Comparison of ENCODE assay signal across 17 cellular contexts in genomic region chr22:23538502-23538860, GRCh38. TPM values are rescaled to one million over a fixed set of nuclear protein-coding genes. Genes with fewer than 3 reads are reported as not detected.
DNase-seq lines count a peak whose midpoint lies in the region; ATAC-seq, FAIRE-seq and TF ChIP-seq lines count a peak whose summit lies in the region.
"Had no signal": no experiment of that assay in that cellular context is flagged by ENCODE, and none has a peak within 500 bp of the region (broad histone marks: within the 10 kb centered on the region; RNA-seq: fewer than 3 reads in every experiment).

No MANE protein-coding gene starts in this region.

- H4K20me1 ChIP-seq in DND-41 (ENCODE audit: insufficient read depth, low read length) = no peaks in the 10 kb centered on the region
- no peaks in the 10 kb centered on the region for H4K20me1 ChIP-seq in hepatocyte (ENCODE audit: insufficient read depth, poor library complexity, severe bottlenecking)

- H3K14ac ChIP-seq in trophoblast cell (ENCODE audit: low read length) = peak overlapping the region; percentile 51

- no peaks in the 10 kb centered on the region for H3K79me2 ChIP-seq in DND-41 (ENCODE audit: insufficient read depth, low read length)
- H3K79me2 ChIP-seq in hepatocyte = no peaks in the 10 kb centered on the region
- peaks cover 3% of the 10 kb centered on the region for H3K79me2 ChIP-seq in trophoblast cell (ENCODE audit: control insufficient read depth, insufficient read depth, low read length, poor library complexity)

- ATAC-seq in DND-41 (ENCODE audit: insufficient read depth, low read depth) = no peak
- no peak for ATAC-seq in GM18907 (IDR thresholded peaks at IDR 0.05; ENCODE audit: unreplicated experiment)
- ATAC-seq in HG03045 (IDR thresholded peaks at IDR 0.05; ENCODE audit: unreplicated experiment) = no peak
- ATAC-seq in HG02798 (IDR thresholded peaks at IDR 0.05; ENCODE audit: poor library complexity, unreplicated experiment) = no peak
- ATAC-seq: activated T-cell treated with anti-CD3 and anti-CD28 coated beads, Interleukin-2, amount 50 U/mL, for 72 hours had no signal

- H2BK12ac ChIP-seq in trophoblast cell (ENCODE audit: low read length) = peak overlapping the region; percentile 96

- peak overlapping the region; percentile 14 for H2BK5ac ChIP-seq in trophoblast cell (ENCODE audit: low read depth, low read length, poor library complexity)

- H3K9me2 ChIP-seq in hepatocyte (replicated peaks; ENCODE audit: insufficient read depth) = no peaks in the 10 kb centered on the region

- H3K9ac ChIP-seq in DND-41 (ENCODE audit: low read depth, low read length) (no peak overlapping the region), trophoblast cell (ENCODE audit: low read length) (no peak overlapping the region)

- peak overlapping the region; percentile 97 for H2AK5ac ChIP-seq in trophoblast cell (ENCODE audit: low read length)

- no peak overlapping the region for H2AFZ ChIP-seq in DND-41 (ENCODE audit: low read depth, low read length)
- peak overlapping the region; percentile 75 for H2AFZ ChIP-seq in hepatocyte
- H2AFZ ChIP-seq in trophoblast cell (ENCODE audit: insufficient read depth, low read length, poor library complexity) = peak overlapping the region; percentile 9

- H4K91ac ChIP-seq in trophoblast cell (ENCODE audit: low read depth, low read length) = peak overlapping the region; percentile 87

- H3K23ac ChIP-seq in trophoblast cell (ENCODE audit: low read length) = no peak overlapping the region

- H2BK120ac ChIP-seq in trophoblast cell (ENCODE audit: insufficient read depth, low read length, poor library complexity) = peak overlapping the region; percentile 69

- H4K8ac ChIP-seq in trophoblast cell (ENCODE audit: low read depth, low read length) = peak overlapping the region; percentile 55

- H3K27me3 ChIP-seq in DND-41 (ENCODE audit: insufficient read depth, low read length, poor library complexity) (no peaks in the 10 kb centered on the region), hepatocyte (no peaks in the 10 kb centered on the region), trophoblast cell (ENCODE audit: insufficient read depth, low read length) (no peaks in the 10 kb centered on the region)
- H3K27me3 ChIP-seq: adrenal gland had no signal

- DNase-seq in DND-41 (no peak), NCI-H69 (lab: John Stamatoyannopoulos, UW) (peak; percentile 16), hepatocyte (ENCODE audit: low spot score) (no peak), trophoblast cell (peak in 1 of 2 donors; percentile 15), frontal cortex (ENCODE audit: low spot score in 2 of 2) (no peak)
- DNase-seq: activated CD4-positive, alpha-beta T cell treated with anti-CD3 and anti-CD28 coated beads, Interleukin-2, amount 50 U/mL, for 48 hours; activated T-cell treated with anti-CD3 and anti-CD28 coated beads, Interleukin-2, amount 50 U/mL, for 72 hours; Calu3 had no signal

- H3K4me1 ChIP-seq in DND-41 (ENCODE audit: insufficient read depth, low read length) (peaks cover 60% of the 10 kb centered on the region), hepatocyte (ENCODE audit: insufficient read depth) (peaks cover 65% of the 10 kb centered on the region), trophoblast cell (ENCODE audit: control insufficient read depth in 1 of 2, insufficient read depth in 2 of 2, low read length in 2 of 2) (peaks cover 34 to 40% of the 10 kb centered on the region in 2 experiments)

- H3K4me2 ChIP-seq in DND-41 (ENCODE audit: insufficient read depth, low read length) = no peak overlapping the region
- peak overlapping the region; percentile 74 for H3K4me2 ChIP-seq in hepatocyte
- no peak overlapping the region for H3K4me2 ChIP-seq in trophoblast cell (ENCODE audit: low read length)

- H3K18ac ChIP-seq in trophoblast cell (ENCODE audit: low read length) = peak overlapping the region; percentile 93

- peak overlapping the region; percentile 54 for H3K27ac ChIP-seq in DND-41 (ENCODE audit: low read length)
- peak overlapping the region; percentile 98 for H3K27ac ChIP-seq in hepatocyte
- peak overlapping the region; percentile 59 for H3K27ac ChIP-seq in trophoblast cell (ENCODE audit: low read depth, low read length)

- peaks cover 33% of the 10 kb centered on the region for H3K79me1 ChIP-seq in trophoblast cell (ENCODE audit: low read length)

- 40% methylated on average over 10 of the region's 10 CpGs for WGBS in hepatocyte (ENCODE audit: low lambda C conversion rate, missing lambda C conversion rate)
- WGBS in trophoblast cell (ENCODE audit: extremely low coverage, insufficient coverage, insufficient read length) = no CpG with 5 or more reads among the region's 10 CpGs

- no peak for TF ChIP-seq CTCF in DND-41 (IDR thresholded peaks at IDR 0.05; ENCODE audit: borderline replicate concordance, extremely low read depth, low read length, poor library complexity, severe bottlenecking)
- TF ChIP-seq CTCF in hepatocyte (IDR thresholded peaks at IDR 0.05; ENCODE audit: poor library complexity) = no peak

- no peak overlapping the region for H3K4me3 ChIP-seq in DND-41 (ENCODE audit: low read depth in 1 of 2, low read length in 2 of 2)
- H3K4me3 ChIP-seq in hepatocyte = peak overlapping the region; percentile 16
- no peak overlapping the region for H3K4me3 ChIP-seq in trophoblast cell (ENCODE audit: low read depth, low read length)
- H3K4me3 ChIP-seq: adrenal gland had no signal

- FAIRE-seq in frontal cortex (lab: Jason Lieb, UNC) = no peak
- FAIRE-seq: RCC 7860 had no signal

- no peak overlapping the region for H4K12ac ChIP-seq in trophoblast cell (ENCODE audit: low read depth, low read length)

- no peaks in the 10 kb centered on the region for H3K36me3 ChIP-seq in DND-41 (ENCODE audit: insufficient read depth, low read length)
- H3K36me3 ChIP-seq in hepatocyte (replicated peaks; ENCODE audit: insufficient read depth, low read depth) = no peaks in the 10 kb centered on the region
- H3K36me3 ChIP-seq in trophoblast cell (ENCODE audit: control insufficient read depth in 1 of 2, insufficient read depth in 2 of 2, low read length in 2 of 2) = no peaks in the 10 kb centered on the region
- H3K36me3 ChIP-seq: adrenal gland had no signal

- H3K4ac ChIP-seq in trophoblast cell (ENCODE audit: low read depth, low read length) = peak overlapping the region; percentile 58

- H3K9me3 ChIP-seq in DND-41 (ENCODE audit: insufficient read depth, low read length, severe bottlenecking) = no peaks in the 10 kb centered on the region
- no peaks in the 10 kb centered on the region for H3K9me3 ChIP-seq in hepatocyte (ENCODE audit: low read depth)
- H3K9me3 ChIP-seq in trophoblast cell (ENCODE audit: insufficient read depth, low read depth, low read length) = no peaks in the 10 kb centered on the region
- H3K9me3 ChIP-seq: adrenal gland had no signal

RNA-seq across cellular contexts. Expression of gene IGLL1, which starts 41.6 kb away (rescaled TPM):
- total RNA-seq in hepatocyte (not detected in 2 replicates), frontal cortex (not detected)
- polyA plus RNA-seq in hepatocyte = not detected in 2 replicates
- not detected in 2 replicates for polyA plus RNA-seq in trophoblast cell (2013)
- total RNA-seq: activated T-cell treated with anti-CD3 and anti-CD28 coated beads, Interleukin-2, amount 50 U/mL, for 72 hours; adrenal gland; Calu3; cerebellum; lung microvascular endothelial cell; MCF 10A; skeletal muscle tissue had no signal
